ENCODE assay signal across 8 cellular contexts in the genomic region with DNA sequence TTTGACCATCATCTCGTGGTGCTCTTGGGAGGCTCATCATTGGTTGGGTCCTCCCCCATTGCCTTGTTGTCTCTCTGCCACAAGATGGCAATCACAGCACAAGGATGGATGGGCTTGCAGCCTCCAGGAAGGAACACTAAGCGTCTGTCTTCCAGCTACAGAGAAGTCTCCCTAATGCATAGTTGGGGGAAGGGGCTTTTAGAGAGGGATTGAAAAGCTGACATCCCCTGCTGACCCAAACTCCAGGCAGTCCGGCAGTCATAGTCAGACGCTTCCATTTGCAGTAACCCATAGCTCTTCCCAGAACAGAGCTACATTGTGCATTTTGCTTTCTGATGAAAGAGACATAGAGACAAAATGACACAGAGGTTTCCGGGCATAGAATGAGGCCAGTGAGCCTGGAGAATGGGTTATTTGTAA.
DNase-seq lines count a peak whose midpoint lies in the region; ATAC-seq and TF ChIP-seq lines count a peak whose summit lies in the region.

No MANE protein-coding gene starts in this region.

- in situ Hi-C loops in brain microvascular endothelial cell (cut with HindIII; ENCODE audit: low pct_ligation_motif_present, low sequenced_read_pairs), result no loop called here

- no peaks in the 10 kb centered on the region for H3K36me3 ChIP-seq in brain microvascular endothelial cell (replicated peaks)

- H3K27ac ChIP-seq in brain microvascular endothelial cell, result no peak overlapping the region

- H3K4me3 ChIP-seq in brain microvascular endothelial cell (ENCODE audit: low read depth, low read length), result peak overlapping the region; percentile 20

- peak; percentile 84 for TF ChIP-seq CTCF in brain microvascular endothelial cell (IDR thresholded peaks at IDR 0.05; ENCODE audit: low read depth, low read length, missing control alignments)

- peak; percentile 2 for DNase-seq in NCI-H2107 treated with DMSO at 0.1 percent for 48 hours (lab: John Stamatoyannopoulos, UW; ENCODE audit: unreplicated experiment)
- no peak for DNase-seq in NCI-H2107 (lab: John Stamatoyannopoulos, UW)
- DNase-seq in LoVo (ENCODE audit: low spot score), result peak; percentile 39
- peak; percentile 52 for DNase-seq in brain microvascular endothelial cell
- peak; percentile 90 for DNase-seq in iPS-NIHi7 (ENCODE audit: extremely low spot score)
- DNase-seq in stimulated activated CD4-positive, alpha-beta T cell treated with anti-CD3 and anti-CD28 coated beads, Interleukin-4, amount 100 ng/mL, for 4 hours, result peak; percentile 15 to 50

- no peaks in the 10 kb centered on the region for H3K27me3 ChIP-seq in brain microvascular endothelial cell (replicated peaks)

- ATAC-seq in SK-N-SH treated with all-trans-retinoic acid at 6 μM for 48 hours, result peak; percentile 92
- no peak for ATAC-seq in GM19035 (IDR thresholded peaks at IDR 0.05; ENCODE audit: unreplicated experiment)

TF ChIP-seq in SK-N-SH treated with all-trans-retinoic acid at 6 μM for 48 hours, 23 proteins besides CTCF, POLR2A, EP300 and RAD21:
- TF ChIP-seq CSDC2 (CRISPR knock-in tag; IDR thresholded peaks at IDR 0.05) (no peak), ZNF8 (CRISPR knock-in tag; IDR thresholded peaks at IDR 0.05) (0 out of 2 replicates have a peak, but pooled peaks have one; percentile 4)
